Comparison of ENCODE assay signal across 8 cellular contexts in the genomic region with DNA sequence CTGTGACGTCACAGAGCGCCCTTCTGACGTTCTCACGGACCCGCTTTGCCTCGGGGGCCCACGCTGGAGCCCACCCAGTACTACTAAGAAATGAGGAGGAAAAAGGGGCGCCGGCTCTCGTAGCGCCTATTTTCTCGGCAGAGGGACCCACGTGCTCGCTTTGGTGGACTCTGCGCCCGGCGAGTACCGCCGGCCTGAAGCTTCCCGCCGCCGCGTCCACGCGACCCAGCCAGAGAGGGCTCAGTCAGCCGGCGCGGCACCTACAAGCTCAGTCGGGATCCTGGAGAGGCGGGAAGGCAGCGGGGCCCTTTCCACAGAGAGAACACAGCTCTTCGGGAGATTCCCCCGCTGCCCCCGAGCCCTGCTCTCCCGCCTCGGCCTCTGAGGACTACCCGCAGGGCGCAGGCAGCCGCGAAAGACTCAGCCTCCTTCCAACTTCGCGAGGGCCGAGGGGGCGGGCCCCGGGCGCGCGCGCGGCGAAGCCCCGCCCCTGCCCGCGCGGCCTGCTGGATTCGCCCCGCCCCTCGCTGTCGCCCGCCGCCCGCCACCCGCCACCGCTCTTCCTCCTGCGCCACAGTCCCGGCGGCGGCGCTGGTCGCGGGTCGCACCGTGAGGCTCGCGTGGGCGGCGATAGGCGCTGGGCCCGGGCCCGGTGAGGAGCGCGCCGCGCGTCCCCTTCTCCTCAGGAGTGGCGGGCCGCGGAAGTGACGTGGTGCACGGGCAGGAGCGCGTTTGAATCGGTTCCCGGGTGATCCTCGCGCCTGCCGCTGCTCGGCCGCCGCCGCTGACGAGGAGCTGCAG. TPM values are rescaled to one million over a fixed set of nuclear protein-coding genes. Genes with fewer than 3 reads are reported as not detected.
DNase-seq lines count a peak whose midpoint lies in the region; ATAC-seq and TF ChIP-seq lines count a peak whose summit lies in the region.

A gene (plus strand): TSS at position 574 of the 801 bp plus-strand sequence. CDS start 350 bp downstream, outside the sequence.

- peak within 1 kb of the TSS; percentile 95 for H3K9ac ChIP-seq in mucosa of stomach (ENCODE audit: low read length)

- H3K27me3 Mint-ChIP-seq in IgD-negative memory B cell: no peaks in the 10 kb centered on the region
- no peaks in the 10 kb centered on the region for H3K27me3 Mint-ChIP-seq in activated T-cell treated with anti-CD3 and anti-CD28 coated beads, Interleukin-2, amount 50 U/mL, for 24 hours

- H3K4me1 ChIP-seq in mucosa of stomach (ENCODE audit: control insufficient read depth, insufficient read depth, low read length): peaks cover 12% of the 10 kb centered on the region

- peaks cover 0 to 2% (median 0%) of the 10 kb centered on the region in 3 donors for H3K9me3 Mint-ChIP-seq in IgD-negative memory B cell
- no peaks in the 10 kb centered on the region for H3K9me3 Mint-ChIP-seq in activated T-cell treated with anti-CD3 and anti-CD28 coated beads, Interleukin-2, amount 50 U/mL, for 24 hours

- peak within 1 kb of the TSS; percentile 93 to 99 (median 98) for H3K4me3 Mint-ChIP-seq in IgD-negative memory B cell
- H3K4me3 Mint-ChIP-seq in activated T-cell treated with anti-CD3 and anti-CD28 coated beads, Interleukin-2, amount 50 U/mL, for 24 hours: peak within 1 kb of the TSS; percentile 97

- no peaks in the 10 kb centered on the region for H3K36me3 ChIP-seq in mucosa of stomach (ENCODE audit: control insufficient read depth, insufficient read depth, low read length)

- peak within 1 kb of the TSS; percentile 98 to 99 (median 98) for H3K27ac Mint-ChIP-seq in IgD-negative memory B cell
- H3K27ac Mint-ChIP-seq in activated T-cell treated with anti-CD3 and anti-CD28 coated beads, Interleukin-2, amount 50 U/mL, for 24 hours: peak within 1 kb of the TSS; percentile 97

- peak; percentile 91 for TF ChIP-seq POLR2A in erythroblast (IDR thresholded peaks at IDR 0.05; ENCODE audit: low read length)

- DNase-seq in DMS153 treated with DMSO at 0.1 percent for 48 hours (lab: John Stamatoyannopoulos, UW; ENCODE audit: unreplicated experiment) (peak; percentile 35), erythroblast (lab: John Stamatoyannopoulos, UW) (peak; percentile 93 to 98)
- DNase-seq in activated T-cell treated with anti-CD3 and anti-CD28 coated beads, Interleukin-2, amount 50 U/mL, for 24 hours: peak; percentile 96
- peak; percentile 73 for DNase-seq in stimulated activated CD8-positive, alpha-beta memory T cell treated with anti-CD3 and anti-CD28 coated beads, Interleukin-7, amount 100 ng/mL, for 1 hour (ENCODE audit: low read depth in 2 of 2)

- no peaks in the 10 kb centered on the region for H3K27me3 ChIP-seq in mucosa of stomach (ENCODE audit: control insufficient read depth, insufficient read depth, low read length)

- peaks cover 2% of the 10 kb centered on the region for H3K36me3 Mint-ChIP-seq in IgD-negative memory B cell
- H3K36me3 Mint-ChIP-seq in activated T-cell treated with anti-CD3 and anti-CD28 coated beads, Interleukin-2, amount 50 U/mL, for 24 hours (ENCODE audit: low read depth): peaks cover 37% of the 10 kb centered on the region

- H3K4me1 Mint-ChIP-seq in IgD-negative memory B cell: peaks cover 23 to 34% (median 29%) of the 10 kb centered on the region in 3 donors
- peaks cover 45% of the 10 kb centered on the region for H3K4me1 Mint-ChIP-seq in activated T-cell treated with anti-CD3 and anti-CD28 coated beads, Interleukin-2, amount 50 U/mL, for 24 hours (ENCODE audit: low read depth)

- peak within 1 kb of the TSS; percentile 92 for H3K4me3 ChIP-seq in mucosa of stomach (ENCODE audit: low read length)

- H3K9me3 ChIP-seq in mucosa of stomach (ENCODE audit: control insufficient read depth, low read length): no peaks in the 10 kb centered on the region

- ATAC-seq in GM21529 (IDR thresholded peaks at IDR 0.05; ENCODE audit: unreplicated experiment): peak; percentile 69

TF ChIP-seq in PFSK-1, 5 proteins besides CTCF, POLR2A, EP300 and RAD21:
- TF ChIP-seq TAF1 (IDR thresholded peaks at IDR 0.05; ENCODE audit: borderline replicate concordance, insufficient read depth, low read length) (peak; percentile 93), POLR2AphosphoS5 (IDR thresholded peaks at IDR 0.05; ENCODE audit: low read depth, low read length) (peak; percentile 97), FOXP2 (optimal IDR thresholded peaks at IDR 0.05; ENCODE audit: borderline replicate concordance, extremely low read depth, extremely low read length, insufficient read depth) (no peak), SIN3A (IDR thresholded peaks at IDR 0.05; ENCODE audit: borderline replicate concordance, insufficient read depth, low read length) (peak; percentile 63; the same call in 1 of the 2 replicates)
- TF ChIP-seq, protein P1, sequence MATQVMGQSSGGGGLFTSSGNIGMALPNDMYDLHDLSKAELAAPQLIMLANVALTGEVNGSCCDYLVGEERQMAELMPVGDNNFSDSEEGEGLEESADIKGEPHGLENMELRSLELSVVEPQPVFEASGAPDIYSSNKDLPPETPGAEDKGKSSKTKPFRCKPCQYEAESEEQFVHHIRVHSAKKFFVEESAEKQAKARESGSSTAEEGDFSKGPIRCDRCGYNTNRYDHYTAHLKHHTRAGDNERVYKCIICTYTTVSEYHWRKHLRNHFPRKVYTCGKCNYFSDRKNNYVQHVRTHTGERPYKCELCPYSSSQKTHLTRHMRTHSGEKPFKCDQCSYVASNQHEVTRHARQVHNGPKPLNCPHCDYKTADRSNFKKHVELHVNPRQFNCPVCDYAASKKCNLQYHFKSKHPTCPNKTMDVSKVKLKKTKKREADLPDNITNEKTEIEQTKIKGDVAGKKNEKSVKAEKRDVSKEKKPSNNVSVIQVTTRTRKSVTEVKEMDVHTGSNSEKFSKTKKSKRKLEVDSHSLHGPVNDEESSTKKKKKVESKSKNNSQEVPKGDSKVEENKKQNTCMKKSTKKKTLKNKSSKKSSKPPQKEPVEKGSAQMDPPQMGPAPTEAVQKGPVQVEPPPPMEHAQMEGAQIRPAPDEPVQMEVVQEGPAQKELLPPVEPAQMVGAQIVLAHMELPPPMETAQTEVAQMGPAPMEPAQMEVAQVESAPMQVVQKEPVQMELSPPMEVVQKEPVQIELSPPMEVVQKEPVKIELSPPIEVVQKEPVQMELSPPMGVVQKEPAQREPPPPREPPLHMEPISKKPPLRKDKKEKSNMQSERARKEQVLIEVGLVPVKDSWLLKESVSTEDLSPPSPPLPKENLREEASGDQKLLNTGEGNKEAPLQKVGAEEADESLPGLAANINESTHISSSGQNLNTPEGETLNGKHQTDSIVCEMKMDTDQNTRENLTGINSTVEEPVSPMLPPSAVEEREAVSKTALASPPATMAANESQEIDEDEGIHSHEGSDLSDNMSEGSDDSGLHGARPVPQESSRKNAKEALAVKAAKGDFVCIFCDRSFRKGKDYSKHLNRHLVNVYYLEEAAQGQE (IDR thresholded peaks at IDR 0.05; ENCODE audit: insufficient read depth in 1 of 2, low read depth in 2 of 2, low read length in 2 of 2): peak; percentile 11 to 47; a peak in 2 of 4 replicates

RNA-seq across cellular contexts. Expression of the gene that starts here (rescaled TPM):
- 54.0 TPM for polyA plus RNA-seq in IgD-negative memory B cell
- polyA plus RNA-seq in PFSK-1 (2012; ENCODE audit: insufficient read length, low read depth): 13.8 TPM

Comparison
In these comparisons a context has a peak if more than half of its experiments do, and no peak if none do; other contexts are left out.
1. Peak in every context shown above with its lines: DNase-seq, ATAC-seq and H3K4me3 ChIP-seq.
2. DNase-seq: peak in every context shown above with its lines; median percentile 96 in activated T-cell treated with anti-CD3 and anti-CD28 coated beads, Interleukin-2, amount 50 U/mL, for 24 hours; 96 in erythroblast; 73 in stimulated activated CD8-positive, alpha-beta memory T cell treated with anti-CD3 and anti-CD28 coated beads, Interleukin-7, amount 100 ng/mL, for 1 hour; 35 in DMS153 treated with DMSO at 0.1 percent for 48 hours.